Comparison of ENCODE assay signal across 1 cellular context in the genomic region with DNA sequence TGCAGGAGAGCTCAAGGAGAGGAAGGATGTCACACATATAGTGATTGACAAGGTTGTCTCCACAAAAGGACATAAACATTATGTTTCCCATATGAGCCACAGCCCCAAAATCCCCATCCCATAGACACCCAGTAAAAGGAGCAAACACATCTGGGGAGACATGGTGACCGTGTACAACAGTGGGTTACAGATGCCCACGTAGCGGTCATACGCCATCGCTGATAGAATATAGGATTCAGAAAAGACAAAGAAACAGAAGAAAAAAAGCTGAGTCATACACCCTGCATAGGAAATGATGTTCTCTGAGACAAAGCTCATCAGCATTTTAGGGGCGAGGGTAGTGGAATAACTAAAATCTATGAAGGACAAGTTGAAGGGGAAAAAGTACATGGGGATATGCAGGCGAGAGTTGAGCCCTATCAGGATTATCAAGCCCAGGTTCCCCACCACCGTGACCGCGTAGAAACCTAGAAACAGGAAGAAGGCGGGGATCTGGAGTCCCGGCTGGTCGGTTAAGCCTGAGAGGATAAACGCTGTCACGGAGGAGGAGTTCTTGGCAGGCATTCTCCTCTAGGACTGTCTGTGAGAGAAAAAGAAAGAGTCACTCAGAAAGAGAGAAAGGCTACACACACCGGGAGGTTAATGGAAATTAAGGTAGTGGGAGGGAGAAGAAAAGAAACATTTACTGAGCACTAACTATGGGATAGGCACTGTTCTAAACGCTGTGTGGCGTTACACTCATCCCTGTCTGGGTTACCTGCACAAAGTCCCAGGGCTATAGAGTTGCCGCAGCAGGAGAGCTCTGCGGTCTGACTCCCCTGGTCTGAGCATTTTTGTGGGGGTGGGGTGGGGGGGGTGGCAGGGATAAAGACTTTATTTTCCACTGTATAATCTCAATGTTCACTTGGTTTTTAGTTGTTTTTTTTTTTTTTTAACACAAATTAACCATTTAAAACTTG.
TF ChIP-seq lines count a peak whose summit lies in the region.

No MANE protein-coding gene starts in this region.

TF ChIP-seq in HepG2, 621 proteins besides CTCF, POLR2A, EP300 and RAD21:
- TF ChIP-seq NFRKB (IDR thresholded peaks at IDR 0.05) (no peak), NPAS2 (CRISPR knock-in tag; IDR thresholded peaks at IDR 0.05; ENCODE audit: borderline replicate concordance) (no peak), NFE2 (CRISPR knock-in tag; IDR thresholded peaks at IDR 0.05) (no peak), DPF2 (CRISPR knock-in tag; IDR thresholded peaks at IDR 0.05; ENCODE audit: borderline replicate concordance, low read depth) (no peak), NFYC (CRISPR knock-in tag; IDR thresholded peaks at IDR 0.05) (no peak), HNRNPK (IDR thresholded peaks at IDR 0.05; ENCODE audit: low read depth, low read length, poor library complexity, severe bottlenecking) (peak; percentile 44), KLF16 (CRISPR knock-in tag; IDR thresholded peaks at IDR 0.05) (no peak), MIER3 (CRISPR knock-in tag; IDR thresholded peaks at IDR 0.05; ENCODE audit: borderline replicate concordance) (no peak), EZH2 (conservative IDR thresholded peaks at IDR 0.05; ENCODE audit: low read depth, low read length) (no peak), NFE2L2 (IDR thresholded peaks at IDR 0.05; ENCODE audit: low read length) (peak; percentile 87), MAFF (IDR thresholded peaks at IDR 0.05; ENCODE audit: low read depth, low read length) (peak; percentile 62; the same call in 1 of the 2 replicates), IRX3 (CRISPR knock-in tag; IDR thresholded peaks at IDR 0.05; ENCODE audit: borderline replicate concordance, low read depth) (no peak), REPIN1 (CRISPR knock-in tag; IDR thresholded peaks at IDR 0.05; ENCODE audit: borderline replicate concordance, low read depth) (no peak), ZNF205 (CRISPR knock-in tag; IDR thresholded peaks at IDR 0.05) (peak; percentile 97), CBX2 (IDR thresholded peaks at IDR 0.05; ENCODE audit: low read depth, low read length) (no peak), CBX2 (CRISPR knock-in tag; IDR thresholded peaks at IDR 0.05; ENCODE audit: low read depth) (no peak), THAP11 (CRISPR knock-in tag; IDR thresholded peaks at IDR 0.05) (no peak), BHLHE40 (IDR thresholded peaks at IDR 0.05; ENCODE audit: low read length) (no peak), MAFK (conservative IDR thresholded peaks at IDR 0.05 in 1 of 2, IDR thresholded peaks at IDR 0.05 in 1 of 2; ENCODE audit: low read length in 2 of 2) (peak; percentile 57 to 71)
- TF ChIP-seq, protein P1, sequence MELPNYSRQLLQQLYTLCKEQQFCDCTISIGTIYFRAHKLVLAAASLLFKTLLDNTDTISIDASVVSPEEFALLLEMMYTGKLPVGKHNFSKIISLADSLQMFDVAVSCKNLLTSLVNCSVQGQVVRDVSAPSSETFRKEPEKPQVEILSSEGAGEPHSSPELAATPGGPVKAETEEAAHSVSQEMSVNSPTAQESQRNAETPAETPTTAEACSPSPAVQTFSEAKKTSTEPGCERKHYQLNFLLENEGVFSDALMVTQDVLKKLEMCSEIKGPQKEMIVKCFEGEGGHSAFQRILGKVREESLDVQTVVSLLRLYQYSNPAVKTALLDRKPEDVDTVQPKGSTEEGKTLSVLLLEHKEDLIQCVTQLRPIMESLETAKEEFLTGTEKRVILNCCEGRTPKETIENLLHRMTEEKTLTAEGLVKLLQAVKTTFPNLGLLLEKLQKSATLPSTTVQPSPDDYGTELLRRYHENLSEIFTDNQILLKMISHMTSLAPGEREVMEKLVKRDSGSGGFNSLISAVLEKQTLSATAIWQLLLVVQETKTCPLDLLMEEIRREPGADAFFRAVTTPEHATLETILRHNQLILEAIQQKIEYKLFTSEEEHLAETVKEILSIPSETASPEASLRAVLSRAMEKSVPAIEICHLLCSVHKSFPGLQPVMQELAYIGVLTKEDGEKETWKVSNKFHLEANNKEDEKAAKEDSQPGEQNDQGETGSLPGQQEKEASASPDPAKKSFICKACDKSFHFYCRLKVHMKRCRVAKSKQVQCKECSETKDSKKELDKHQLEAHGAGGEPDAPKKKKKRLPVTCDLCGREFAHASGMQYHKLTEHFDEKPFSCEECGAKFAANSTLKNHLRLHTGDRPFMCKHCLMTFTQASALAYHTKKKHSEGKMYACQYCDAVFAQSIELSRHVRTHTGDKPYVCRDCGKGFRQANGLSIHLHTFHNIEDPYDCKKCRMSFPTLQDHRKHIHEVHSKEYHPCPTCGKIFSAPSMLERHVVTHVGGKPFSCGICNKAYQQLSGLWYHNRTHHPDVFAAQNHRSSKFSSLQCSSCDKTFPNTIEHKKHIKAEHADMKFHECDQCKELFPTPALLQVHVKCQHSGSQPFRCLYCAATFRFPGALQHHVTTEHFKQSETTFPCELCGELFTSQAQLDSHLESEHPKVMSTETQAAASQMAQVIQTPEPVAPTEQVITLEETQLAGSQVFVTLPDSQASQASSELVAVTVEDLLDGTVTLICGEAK (IDR thresholded peaks at IDR 0.05) = no peak
- TF ChIP-seq, protein P1 (CRISPR knock-in tag; IDR thresholded peaks at IDR 0.05) = no peak
- TF ChIP-seq, protein P2, sequence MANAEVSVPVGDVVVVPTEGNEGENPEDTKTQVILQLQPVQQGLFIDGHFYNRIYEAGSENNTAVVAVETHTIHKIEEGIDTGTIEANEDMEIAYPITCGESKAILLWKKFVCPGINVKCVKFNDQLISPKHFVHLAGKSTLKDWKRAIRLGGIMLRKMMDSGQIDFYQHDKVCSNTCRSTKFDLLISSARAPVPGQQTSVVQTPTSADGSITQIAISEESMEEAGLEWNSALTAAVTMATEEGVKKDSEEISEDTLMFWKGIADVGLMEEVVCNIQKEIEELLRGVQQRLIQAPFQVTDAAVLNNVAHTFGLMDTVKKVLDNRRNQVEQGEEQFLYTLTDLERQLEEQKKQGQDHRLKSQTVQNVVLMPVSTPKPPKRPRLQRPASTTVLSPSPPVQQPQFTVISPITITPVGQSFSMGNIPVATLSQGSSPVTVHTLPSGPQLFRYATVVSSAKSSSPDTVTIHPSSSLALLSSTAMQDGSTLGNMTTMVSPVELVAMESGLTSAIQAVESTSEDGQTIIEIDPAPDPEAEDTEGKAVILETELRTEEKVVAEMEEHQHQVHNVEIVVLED (CRISPR knock-in tag; IDR thresholded peaks at IDR 0.05; ENCODE audit: borderline replicate concordance) = no peak
- TF ChIP-seq, protein P3, sequence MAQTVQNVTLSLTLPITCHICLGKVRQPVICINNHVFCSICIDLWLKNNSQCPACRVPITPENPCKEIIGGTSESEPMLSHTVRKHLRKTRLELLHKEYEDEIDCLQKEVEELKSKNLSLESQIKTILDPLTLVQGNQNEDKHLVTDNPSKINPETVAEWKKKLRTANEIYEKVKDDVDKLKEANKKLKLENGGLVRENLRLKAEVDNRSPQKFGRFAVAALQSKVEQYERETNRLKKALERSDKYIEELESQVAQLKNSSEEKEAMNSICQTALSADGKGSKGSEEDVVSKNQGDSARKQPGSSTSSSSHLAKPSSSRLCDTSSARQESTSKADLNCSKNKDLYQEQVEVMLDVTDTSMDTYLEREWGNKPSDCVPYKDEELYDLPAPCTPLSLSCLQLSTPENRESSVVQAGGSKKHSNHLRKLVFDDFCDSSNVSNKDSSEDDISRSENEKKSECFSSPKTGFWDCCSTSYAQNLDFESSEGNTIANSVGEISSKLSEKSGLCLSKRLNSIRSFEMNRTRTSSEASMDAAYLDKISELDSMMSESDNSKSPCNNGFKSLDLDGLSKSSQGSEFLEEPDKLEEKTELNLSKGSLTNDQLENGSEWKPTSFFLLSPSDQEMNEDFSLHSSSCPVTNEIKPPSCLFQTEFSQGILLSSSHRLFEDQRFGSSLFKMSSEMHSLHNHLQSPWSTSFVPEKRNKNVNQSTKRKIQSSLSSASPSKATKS (CRISPR knock-in tag; IDR thresholded peaks at IDR 0.05) = no peak
- TF ChIP-seq, protein P4, sequence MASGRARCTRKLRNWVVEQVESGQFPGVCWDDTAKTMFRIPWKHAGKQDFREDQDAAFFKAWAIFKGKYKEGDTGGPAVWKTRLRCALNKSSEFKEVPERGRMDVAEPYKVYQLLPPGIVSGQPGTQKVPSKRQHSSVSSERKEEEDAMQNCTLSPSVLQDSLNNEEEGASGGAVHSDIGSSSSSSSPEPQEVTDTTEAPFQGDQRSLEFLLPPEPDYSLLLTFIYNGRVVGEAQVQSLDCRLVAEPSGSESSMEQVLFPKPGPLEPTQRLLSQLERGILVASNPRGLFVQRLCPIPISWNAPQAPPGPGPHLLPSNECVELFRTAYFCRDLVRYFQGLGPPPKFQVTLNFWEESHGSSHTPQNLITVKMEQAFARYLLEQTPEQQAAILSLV (CRISPR knock-in tag; IDR thresholded peaks at IDR 0.05; ENCODE audit: borderline replicate concordance) = no peak
- TF ChIP-seq, protein P5, sequence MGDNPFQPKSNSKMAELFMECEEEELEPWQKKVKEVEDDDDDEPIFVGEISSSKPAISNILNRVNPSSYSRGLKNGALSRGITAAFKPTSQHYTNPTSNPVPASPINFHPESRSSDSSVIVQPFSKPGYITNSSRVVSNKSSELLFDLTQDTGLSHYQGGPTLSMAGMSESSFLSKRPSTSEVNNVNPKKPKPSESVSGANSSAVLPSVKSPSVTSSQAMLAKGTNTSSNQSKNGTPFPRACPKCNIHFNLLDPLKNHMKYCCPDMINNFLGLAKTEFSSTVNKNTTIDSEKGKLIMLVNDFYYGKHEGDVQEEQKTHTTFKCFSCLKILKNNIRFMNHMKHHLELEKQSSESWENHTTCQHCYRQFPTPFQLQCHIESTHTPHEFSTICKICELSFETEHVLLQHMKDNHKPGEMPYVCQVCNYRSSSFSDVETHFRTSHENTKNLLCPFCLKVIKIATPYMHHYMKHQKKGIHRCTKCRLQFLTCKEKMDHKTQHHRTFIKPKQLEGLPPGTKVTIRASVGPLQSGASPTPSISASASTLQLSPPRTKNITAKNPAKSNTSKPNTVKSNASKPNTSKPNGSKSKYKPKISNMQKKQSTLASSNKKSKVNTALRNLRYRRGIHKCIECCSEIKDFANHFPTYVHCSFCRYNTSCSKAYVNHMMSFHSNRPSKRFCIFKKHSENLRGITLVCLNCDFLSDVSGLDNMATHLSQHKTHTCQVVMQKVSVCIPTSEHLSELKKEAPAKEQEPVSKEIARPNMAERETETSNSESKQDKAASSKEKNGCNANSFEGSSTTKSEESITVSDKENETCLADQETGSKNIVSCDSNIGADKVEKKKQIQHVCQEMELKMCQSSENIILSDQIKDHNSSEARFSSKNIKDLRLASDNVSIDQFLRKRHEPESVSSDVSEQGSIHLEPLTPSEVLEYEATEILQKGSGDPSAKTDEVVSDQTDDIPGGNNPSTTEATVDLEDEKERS (CRISPR knock-in tag; IDR thresholded peaks at IDR 0.05) = no peak
TF ChIP-seq in HepG2: peak in this region for 5.
